16 cellular contexts compared by ENCODE assay signal in the genomic region with DNA sequence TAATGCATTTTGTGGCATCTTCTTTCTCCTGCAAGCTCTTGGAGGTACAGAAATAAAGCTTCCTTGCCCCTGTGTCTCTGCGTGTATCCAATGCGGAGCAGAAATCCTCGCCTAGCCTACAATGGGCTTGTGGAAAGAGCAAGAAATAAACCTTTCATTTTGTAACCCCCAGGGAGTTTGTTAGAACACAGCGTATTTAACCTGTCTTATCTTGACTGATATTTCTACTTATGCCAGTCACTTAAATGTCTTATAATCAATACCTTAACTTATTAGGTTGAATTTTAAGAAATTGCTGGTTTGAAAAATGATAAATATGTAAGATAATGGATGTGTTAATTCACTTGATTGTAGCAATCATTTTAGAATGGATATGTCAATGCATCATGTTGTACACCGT.
A peak's percentile ranks its signal among the peaks of the same experiment; 100 is the strongest.
DNase-seq lines count a peak whose midpoint lies in the region; ATAC-seq, FAIRE-seq and TF ChIP-seq lines count a peak whose summit lies in the region.
"Had no signal": no experiment of that assay in that cellular context is flagged by ENCODE, and none has a peak within 500 bp of the region (broad histone marks: within the 10 kb centered on the region; RNA-seq: fewer than 3 reads in every experiment).

No MANE protein-coding gene starts in this region.

- H3K4me3 ChIP-seq in RWPE2 (ENCODE audit: severe bottlenecking): no peak overlapping the region
- no peak overlapping the region for H3K4me3 ChIP-seq in keratinocyte (ENCODE audit: control insufficient read depth in 2 of 3, extremely low read depth in 1 of 3, insufficient read depth in 2 of 3, low read depth in 1 of 3, low read length in 3 of 3)
- no peak overlapping the region for H3K4me3 ChIP-seq in osteoblast (ENCODE audit: insufficient read depth, low read length)
- no peak overlapping the region for H3K4me3 ChIP-seq in testis
- H3K4me3 ChIP-seq: GM23338 had no signal

- H3K36me3 Mint-ChIP-seq in Calu3 (ENCODE audit: insufficient read depth, unreplicated experiment): peaks cover 4% of the 10 kb centered on the region

- peak overlapping the region; percentile 29 for H3K9ac ChIP-seq in keratinocyte (ENCODE audit: control insufficient read depth, extremely low read depth, insufficient read depth, low read length)

- 82 to 83% methylated on average over 5 of the region's 5 CpGs for WGBS in testis, 2 donors

- H3K36me3 ChIP-seq in RWPE2 (ENCODE audit: low read depth) (no peaks in the 10 kb centered on the region), keratinocyte (ENCODE audit: control insufficient read depth in 2 of 2, extremely low read depth in 1 of 2, insufficient read depth in 2 of 2, low read length in 2 of 2) (no peaks in the 10 kb centered on the region), osteoblast (ENCODE audit: insufficient read depth, low read length) (no peaks in the 10 kb centered on the region), testis (ENCODE audit: low read depth, missing control alignments) (no peaks in the 10 kb centered on the region)

- DNase-seq in Calu3 (no peak), RWPE2 (ENCODE audit: low spot score) (no peak), keratinocyte (ENCODE audit: low read depth, low spot score) (no peak), osteoblast (ENCODE audit: insufficient read length, low spot score, missing footprints) (no peak), Right ventricle myocardium inferior (ENCODE audit: missing footprints) (no peak), testis (no peak), dedifferentiated amniotic fluid mesenchymal stem cell (ENCODE audit: extremely low spot score) (no peak), hippocampal formation (lab: John Stamatoyannopoulos, UW) (no peak)
- DNase-seq: C1 segment of cervical spinal cord; CD4-positive, alpha-beta T cell; DMS79 treated with DMSO at 0.1 percent for 48 hours; EL; H7 had no signal

- dilution Hi-C loops in keratinocyte (cut with MboI; ENCODE audit: extremely low pct_ligation_motif_present, low sequenced_read_pairs): no loop called here

- BruUV-seq in Calu3 (replicated peaks; lab: Mats Ljungman, UMichigan): no TSS peak

- H3K4me1 Mint-ChIP-seq in Calu3 (ENCODE audit: low read depth, unreplicated experiment): peaks cover 56% of the 10 kb centered on the region
- H3K4me1 Mint-ChIP-seq: B cell, GM23338 had no signal

- H2AFZ ChIP-seq in keratinocyte (ENCODE audit: control insufficient read depth, low read length): peak overlapping the region; percentile 84
- H2AFZ ChIP-seq in osteoblast (ENCODE audit: low read length): peak overlapping the region; percentile 33
- H2AFZ ChIP-seq: GM23338 had no signal

- H3K9me3 ChIP-seq in RWPE2 (ENCODE audit: severe bottlenecking) (no peaks in the 10 kb centered on the region), keratinocyte (ENCODE audit: control insufficient read depth, low read depth, low read length) (no peaks in the 10 kb centered on the region), osteoblast (ENCODE audit: low read depth, low read length) (no peaks in the 10 kb centered on the region), testis (no peaks in the 10 kb centered on the region)

- H3K27me3 Mint-ChIP-seq in Calu3 (ENCODE audit: unreplicated experiment): no peaks in the 10 kb centered on the region
- H3K27me3 Mint-ChIP-seq: B cell; CD4-positive, alpha-beta T cell had no signal

- H4K20me1 ChIP-seq in keratinocyte (ENCODE audit: control insufficient read depth, extremely low read depth, insufficient read depth, low read length) (no peaks in the 10 kb centered on the region), osteoblast (ENCODE audit: insufficient read depth, low read length) (no peaks in the 10 kb centered on the region)

- H3K4me1 ChIP-seq in RWPE2 (ENCODE audit: insufficient read depth, poor library complexity, severe bottlenecking) (peaks cover 33% of the 10 kb centered on the region), keratinocyte (ENCODE audit: control insufficient read depth, extremely low read depth, insufficient read depth, low read length) (peaks cover 29% of the 10 kb centered on the region), osteoblast (ENCODE audit: insufficient read depth, low read length) (peaks cover 10% of the 10 kb centered on the region), testis (no peaks in the 10 kb centered on the region)

- H3K9me1 ChIP-seq in keratinocyte (ENCODE audit: control insufficient read depth, extremely low read depth, insufficient read depth, low read length): no peaks in the 10 kb centered on the region

- intact Hi-C loops in Calu3 (cut with micrococcal nuclease; ENCODE audit: unreplicated experiment): no loop called here
- intact Hi-C loops in Right ventricle myocardium inferior (cut with DNase I): no loop called here
- intact Hi-C loops in testis (cut with DNase I; ENCODE audit: low total_unique reads): no loop called here

- H3K79me2 ChIP-seq in keratinocyte (ENCODE audit: control insufficient read depth, insufficient read depth, low read length) (no peaks in the 10 kb centered on the region), osteoblast (ENCODE audit: insufficient read depth, low read length) (no peaks in the 10 kb centered on the region)

- no peak for TF ChIP-seq CTCF in Calu3 (IDR thresholded peaks at IDR 0.05; ENCODE audit: unreplicated experiment)
- no peak for TF ChIP-seq CTCF in RWPE2 (IDR thresholded peaks at IDR 0.05; ENCODE audit: poor library complexity, severe bottlenecking)
- TF ChIP-seq CTCF in keratinocyte (optimal IDR thresholded peaks at IDR 0.05 in 1 of 3, IDR thresholded peaks at IDR 0.05 in 1 of 3, conservative IDR thresholded peaks at IDR 0.05 in 1 of 3; ENCODE audit: extremely low read depth in 1 of 3, insufficient read depth in 2 of 3, low read length in 3 of 3): no peak
- TF ChIP-seq CTCF in osteoblast (IDR thresholded peaks at IDR 0.05; ENCODE audit: extremely low read depth, low read depth, low read length): no peak
- no peak for TF ChIP-seq CTCF in testis (IDR thresholded peaks at IDR 0.05)

- H3K4me2 ChIP-seq in keratinocyte (ENCODE audit: control insufficient read depth, extremely low read depth, insufficient read depth, low read depth, low read length) (peak overlapping the region; percentile 59), osteoblast (ENCODE audit: insufficient read depth, low read length) (no peak overlapping the region)
- H3K4me2 ChIP-seq: GM23338 had no signal

- no peak for TF ChIP-seq POLR2A in testis (IDR thresholded peaks at IDR 0.05)

- H3K27me3 ChIP-seq in RWPE2 (ENCODE audit: insufficient read depth, poor library complexity, severe bottlenecking) (no peaks in the 10 kb centered on the region), keratinocyte (ENCODE audit: control insufficient read depth, extremely low read depth, insufficient read depth, low read length) (no peaks in the 10 kb centered on the region), osteoblast (ENCODE audit: insufficient read depth, low read length) (no peaks in the 10 kb centered on the region), testis (no peaks in the 10 kb centered on the region)

- peaks cover 8% of the 10 kb centered on the region for H3K9me3 Mint-ChIP-seq in Calu3 (ENCODE audit: low read depth, unreplicated experiment)
- H3K9me3 Mint-ChIP-seq: GM23338 had no signal

- CTCF ChIA-PET in Calu3 (lab: Charles Lee): interaction anchor here (0.6 to 0.7 kb wide), 2 partner anchors 26 to 321 kb away, joined by 3 to 4 read pairs; no protein-coding TSS in a partner anchor

- ATAC-seq in RWPE2 (ENCODE audit: low read depth): no peak
- ATAC-seq in Right ventricle myocardium inferior: no peak
- ATAC-seq: GM23338 had no signal

- H3K27ac Mint-ChIP-seq in Calu3 (ENCODE audit: unreplicated experiment): peak overlapping the region; percentile 25
- H3K27ac Mint-ChIP-seq: B cell; CD4-positive, alpha-beta T cell; GM23338 had no signal

- H3K4me3 Mint-ChIP-seq in Calu3 (ENCODE audit: low read depth, unreplicated experiment): no peak overlapping the region
- H3K4me3 Mint-ChIP-seq: B cell; CD4-positive, alpha-beta T cell; GM23338 had no signal

- FAIRE-seq in keratinocyte (lab: Jason Lieb, UNC): no peak
- FAIRE-seq: GM12891 had no signal

- H3K27ac ChIP-seq in RWPE2 (ENCODE audit: poor library complexity, severe bottlenecking) (peak overlapping the region; percentile 50), keratinocyte (ENCODE audit: control insufficient read depth, insufficient read depth, low read length) (peak overlapping the region; percentile 55), osteoblast (ENCODE audit: low read depth, low read length) (no peak overlapping the region), testis (no peak overlapping the region)

Comparison
In these comparisons a context has a peak if more than half of its experiments do, and no peak if none do; other contexts are left out.
1. H3K27ac ChIP-seq: peak in RWPE2 (single experiment) and keratinocyte (single experiment); none in osteoblast (single experiment) and testis (0 of 2).